Comparison of ENCODE assay signal across 14 cellular contexts in genomic region chr3:106379251-106379750, GRCh38.
A peak's percentile ranks its signal among the peaks of the same experiment; 100 is the strongest.
DNase-seq lines count a peak whose midpoint lies in the region; ATAC-seq and TF ChIP-seq lines count a peak whose summit lies in the region.
"Had no signal": no experiment of that assay in that cellular context is flagged by ENCODE, and none has a peak within 500 bp of the region (broad histone marks: within the 10 kb centered on the region; RNA-seq: fewer than 3 reads in every experiment).

No MANE protein-coding gene starts in this region.

- no peaks in the 10 kb centered on the region for H3K27me3 Mint-ChIP-seq in activated naive CD4-positive, alpha-beta T cell treated with anti-CD3 and anti-CD28 coated beads for 36 hours (ENCODE audit: low read depth)

- 55 to 65% methylated on average over 6 of the region's 6 CpGs for WGBS in thyroid gland, 2 donors

- ATAC-seq in omental fat pad (ENCODE audit: low FRiP score) (no peak), GM21786 (IDR thresholded peaks at IDR 0.05; ENCODE audit: unreplicated experiment) (no peak)

- H3K27me3 ChIP-seq in thyroid gland: no peaks in the 10 kb centered on the region
- H3K27me3 ChIP-seq: BLaER1 treated with 17β-estradiol and CSF1 and Interleukin-3, amounts not matched to agents 10 nM and 100 nM had no signal

- TF ChIP-seq CTCF in thyroid gland (IDR thresholded peaks at IDR 0.05) (no peak), omental fat pad (IDR thresholded peaks at IDR 0.05) (no peak)

- peaks cover 5% of the 10 kb centered on the region for H3K4me1 Mint-ChIP-seq in activated naive CD4-positive, alpha-beta T cell treated with anti-CD3 and anti-CD28 coated beads for 36 hours (ENCODE audit: low read depth)

- no peaks in the 10 kb centered on the region for H3K36me3 Mint-ChIP-seq in activated naive CD4-positive, alpha-beta T cell treated with anti-CD3 and anti-CD28 coated beads for 36 hours (ENCODE audit: low read depth)

- no peaks in the 10 kb centered on the region for H3K9me3 ChIP-seq in thyroid gland

- H3K36me3 ChIP-seq in thyroid gland: no peaks in the 10 kb centered on the region

- intact Hi-C loops in thyroid gland (cut with DNase I): no loop called here
- intact Hi-C loops in activated naive CD4-positive, alpha-beta T cell treated with anti-CD3 and anti-CD28 coated beads for 36 hours (cut with micrococcal nuclease): no loop called here

- H3K9me3 Mint-ChIP-seq in activated naive CD4-positive, alpha-beta T cell treated with anti-CD3 and anti-CD28 coated beads for 36 hours: no peaks in the 10 kb centered on the region

- CTCF ChIA-PET in activated naive CD4-positive, alpha-beta T cell treated with anti-CD3 and anti-CD28 coated beads for 36 hours (lab: Charles Lee): interaction anchor here (0.6 kb wide), 1 partner anchor 420 kb away, joined by 3 read pairs; no protein-coding TSS in a partner anchor

- no peak overlapping the region for H3K27ac Mint-ChIP-seq in activated naive CD4-positive, alpha-beta T cell treated with anti-CD3 and anti-CD28 coated beads for 36 hours

- DNase-seq in NCI-H2171 treated with DMSO at 0.1 percent for 48 hours (lab: John Stamatoyannopoulos, UW): peak; percentile 31
- no peak for DNase-seq in NCI-H2171 (lab: John Stamatoyannopoulos, UW)
- DNase-seq in astrocyte of the hippocampus (ENCODE audit: low read depth, low spot score): peak; percentile 52
- DNase-seq in kidney tubule cell (ENCODE audit: low spot score): peak; percentile 40
- peak; percentile 44 to 61 for DNase-seq in thyroid gland
- no peak for DNase-seq in omental fat pad (ENCODE audit: low spot score)
- DNase-seq in activated naive CD4-positive, alpha-beta T cell treated with anti-CD3 and anti-CD28 coated beads for 36 hours: no peak
- DNase-seq: 8988T, H7, NCI-H1092, NCI-H2107, NCI-H82 had no signal

- TF ChIP-seq POLR2A in thyroid gland (IDR thresholded peaks at IDR 0.05): no peak

- H3K4me1 ChIP-seq in thyroid gland: no peaks in the 10 kb centered on the region

- H3K27ac ChIP-seq in thyroid gland: no peak overlapping the region

- H3K4me3 Mint-ChIP-seq in activated naive CD4-positive, alpha-beta T cell treated with anti-CD3 and anti-CD28 coated beads for 36 hours: no peak overlapping the region

- H3K4me3 ChIP-seq in thyroid gland (replicated peaks in 1 of 3): no peak overlapping the region
- H3K4me3 ChIP-seq: BLaER1 treated with 17β-estradiol and CSF1 and Interleukin-3, amounts not matched to agents 10 nM and 100 nM had no signal

Comparison
In these comparisons a context has a peak if more than half of its experiments do, and no peak if none do; other contexts are left out.
1. DNase-seq: peak in NCI-H2171 treated with DMSO at 0.1 percent for 48 hours (single experiment), astrocyte of the hippocampus (single experiment), kidney tubule cell (single experiment) and thyroid gland (2 of 2); none in NCI-H2171 (single experiment), omental fat pad (single experiment) and activated naive CD4-positive, alpha-beta T cell treated with anti-CD3 and anti-CD28 coated beads for 36 hours (single experiment).